23 cellular contexts compared by ENCODE assay signal in the genomic region with DNA sequence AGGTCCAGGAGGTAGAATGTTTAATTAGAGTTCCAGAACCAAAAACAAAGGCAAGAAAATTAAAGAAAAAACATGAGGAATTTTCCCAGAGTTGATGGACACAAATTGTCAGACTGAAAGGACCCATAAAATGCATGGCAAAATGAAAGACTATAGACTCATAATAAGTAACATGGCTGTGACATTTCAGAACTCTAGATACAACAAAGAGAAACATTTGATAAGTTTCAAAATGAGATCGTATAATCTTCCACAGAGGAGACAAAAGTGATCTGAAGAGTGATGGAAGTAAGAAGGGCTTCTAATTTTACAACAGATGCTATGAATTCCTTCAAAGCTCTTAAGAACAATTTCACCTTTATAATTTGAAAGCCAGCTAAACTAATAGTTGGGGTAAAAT.
"Had no signal": no experiment of that assay in that cellular context is flagged by ENCODE, and none has a peak within 500 bp of the region (broad histone marks: within the 10 kb centered on the region; RNA-seq: fewer than 3 reads in every experiment).

No MANE protein-coding gene starts in this region.

- H3K4me3 ChIP-seq: coronary artery, dorsolateral prefrontal cortex, esophagus squamous epithelium, gastrocnemius medialis, heart right ventricle, left lung, lower lobe of right lung had no signal

- H3K4me1 ChIP-seq: esophagus squamous epithelium, left lung, lower lobe of right lung had no signal

- DNase-seq: dermis blood vessel endothelial cell; dorsolateral prefrontal cortex; effector CD4-positive, alpha-beta T cell; effector memory CD4-positive, alpha-beta T cell; esophagus squamous epithelium; foreskin fibroblast; foreskin melanocyte; gastrocnemius medialis; glutamatergic neuron; head of caudate nucleus; heart right ventricle; hippocampal formation; left cardiac atrium; left lung; left ventricle myocardium superior; lower lobe of right lung; mesendoderm; midbrain; naive thymus-derived CD8-positive, alpha-beta T cell had no signal

- H3K27me3 ChIP-seq: dorsolateral prefrontal cortex, esophagus squamous epithelium, gastrocnemius medialis, heart right ventricle, left lung had no signal

- FAIRE-seq: endothelial cell of umbilical vein, islet of Langerhans, keratinocyte had no signal

- ATAC-seq: gastrocnemius medialis; heart right ventricle; left cardiac atrium; left lung; left ventricle myocardium superior; lower lobe of right lung; naive thymus-derived CD8-positive, alpha-beta T cell had no signal

- H3K36me3 ChIP-seq: gastrocnemius medialis, lower lobe of right lung had no signal

- H3K27ac ChIP-seq: coronary artery, dorsolateral prefrontal cortex, esophagus squamous epithelium, gastrocnemius medialis, heart right ventricle, left lung, lower lobe of right lung had no signal

- H3K27me3 Mint-ChIP-seq: naive thymus-derived CD8-positive, alpha-beta T cell had no signal

- H3K9me3 ChIP-seq: gastrocnemius medialis had no signal

- H3K4me3 Mint-ChIP-seq: naive thymus-derived CD8-positive, alpha-beta T cell had no signal
